In genomic region chr11:574632-575323, GRCh38 we compare ENCODE assay signal across 6 cellular contexts. TPM values are rescaled to one million over a fixed set of nuclear protein-coding genes. Genes with fewer than 3 reads are reported as not detected.
A peak's percentile ranks its signal among the peaks of the same experiment; 100 is the strongest.
DNase-seq lines count a peak whose midpoint lies in the region.

No MANE protein-coding gene starts in this region.

- no peaks in the 10 kb centered on the region for H3K9me3 ChIP-seq in effector memory CD4-positive, alpha-beta T cell (ENCODE audit: control insufficient read depth, low read length)

- DNase-seq in Jurkat, Clone E6-1 (ENCODE audit: low read depth, low spot score): no peak
- no peak for DNase-seq in effector memory CD4-positive, alpha-beta T cell
- no peak for DNase-seq in skeletal muscle cell (ENCODE audit: low read depth)
- no peak for DNase-seq in NCI-H2107 treated with DMSO at 0.1 percent for 48 hours (lab: John Stamatoyannopoulos, UW; ENCODE audit: unreplicated experiment)
- no peak for DNase-seq in activated CD4-positive, alpha-beta T cell treated with anti-CD3 and anti-CD28 coated beads for 4 hours
- DNase-seq in KG1 (lab: John Stamatoyannopoulos, UW): no peak

- H3K36me3 ChIP-seq in effector memory CD4-positive, alpha-beta T cell (ENCODE audit: control insufficient read depth, insufficient read depth, low read length): no peaks in the 10 kb centered on the region

- peaks cover 42% of the 10 kb centered on the region for H3K4me1 ChIP-seq in effector memory CD4-positive, alpha-beta T cell (ENCODE audit: control insufficient read depth, insufficient read depth, low read length, poor library complexity, severe bottlenecking)

- H3K4me3 ChIP-seq in Jurkat, Clone E6-1 (ENCODE audit: low read length): peak overlapping the region; percentile 52; the same call in 1 of the 2 replicates
- peak overlapping the region; percentile 60 for H3K4me3 ChIP-seq in effector memory CD4-positive, alpha-beta T cell (ENCODE audit: insufficient read depth, low read depth, low read length, poor library complexity, severe bottlenecking)
- peak overlapping the region; percentile 73 for H3K4me3 ChIP-seq in skeletal muscle cell (ENCODE audit: low read depth, low read length)

- H3K27me3 ChIP-seq in effector memory CD4-positive, alpha-beta T cell (replicated peaks; ENCODE audit: control insufficient read depth, insufficient read depth, low read length, poor library complexity, severe bottlenecking): no peaks in the 10 kb centered on the region

- H3K27ac ChIP-seq in effector memory CD4-positive, alpha-beta T cell (ENCODE audit: insufficient read depth, low read length, poor library complexity, severe bottlenecking): no peak overlapping the region

RNA-seq across cellular contexts. Expression of gene PHRF1, which starts 1.5 kb away (rescaled TPM):
- polyA plus RNA-seq in Jurkat, Clone E6-1 (2012; ENCODE audit: insufficient read depth, insufficient read length): 29.4 TPM

RNA-seq across cellular contexts. Expression of gene RASSF7, which starts 14.0 kb away (rescaled TPM):
- 21.4 TPM for polyA plus RNA-seq in Jurkat, Clone E6-1 (2012; ENCODE audit: insufficient read depth, insufficient read length)

RNA-seq across cellular contexts. Expression of gene LMNTD2, which starts 14.2 kb away (rescaled TPM):
- polyA plus RNA-seq in Jurkat, Clone E6-1 (2012; ENCODE audit: insufficient read depth, insufficient read length): 1.2 TPM

RNA-seq across cellular contexts. Expression of gene LRRC56, which starts 37.5 kb away (rescaled TPM):
- 1.1 TPM for polyA plus RNA-seq in Jurkat, Clone E6-1 (2012; ENCODE audit: insufficient read depth, insufficient read length)

RNA-seq across cellular contexts. Expression of gene HRAS, which starts 39.4 kb away (rescaled TPM):
- 66.8 TPM for polyA plus RNA-seq in Jurkat, Clone E6-1 (2012; ENCODE audit: insufficient read depth, insufficient read length)
